In the genomic region with DNA sequence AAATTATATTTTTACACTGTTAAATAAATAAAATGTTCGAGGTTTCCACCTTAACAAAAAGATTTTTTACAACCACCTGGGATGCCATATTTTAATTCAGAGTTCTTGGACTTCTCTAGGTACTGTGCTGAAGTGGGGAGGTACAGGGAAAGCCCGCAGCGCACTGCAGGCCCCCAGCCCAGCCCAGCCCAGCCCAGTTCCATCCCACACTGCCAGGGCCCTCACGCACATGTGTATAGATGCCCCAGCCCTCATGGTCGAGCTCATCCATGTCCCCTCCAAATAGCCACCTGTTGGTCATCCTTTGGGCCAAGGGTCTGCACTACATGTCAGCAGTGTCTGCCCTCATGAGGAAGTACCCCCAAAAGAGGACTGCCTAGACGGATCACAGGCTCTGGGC, we compare ENCODE assay signal across 25 cellular contexts. TPM values are rescaled to one million over a fixed set of nuclear protein-coding genes. Genes with fewer than 3 reads are reported as not detected.
"Had no signal": no experiment of that assay in that cellular context is flagged by ENCODE, and none has a peak within 500 bp of the region (broad histone marks: within the 10 kb centered on the region; RNA-seq: fewer than 3 reads in every experiment).

No MANE protein-coding gene starts in this region.

- H3K4me3 ChIP-seq: coronary artery, dorsolateral prefrontal cortex, esophagus muscularis mucosa, gastroesophageal sphincter, heart right ventricle, left lung had no signal

- H3K27ac ChIP-seq: coronary artery, dorsolateral prefrontal cortex, esophagus muscularis mucosa, foreskin keratinocyte, gastroesophageal sphincter, heart right ventricle, left lung had no signal

- DNase-seq: dermis blood vessel endothelial cell; dorsolateral prefrontal cortex; effector CD4-positive, alpha-beta T cell; effector memory CD4-positive, alpha-beta T cell; foreskin keratinocyte; glutamatergic neuron; head of caudate nucleus; heart right ventricle; hippocampal formation; left cardiac atrium; left lung; left ventricle myocardium superior; mesenchymal stem cell had no signal

- H3K4me1 ChIP-seq: left lung had no signal

- H3K27me3 ChIP-seq: esophagus muscularis mucosa, foreskin keratinocyte, gastroesophageal sphincter had no signal

- H3K36me3 ChIP-seq: esophagus muscularis mucosa, gastroesophageal sphincter, heart right ventricle, left lung had no signal

- ATAC-seq: foreskin keratinocyte, gastroesophageal sphincter, heart right ventricle, left cardiac atrium, left lung, left ventricle myocardium superior had no signal

- H3K9me3 ChIP-seq: esophagus muscularis mucosa, gastroesophageal sphincter, heart right ventricle, left lung had no signal

RNA-seq across cellular contexts. Expression of a gene that starts 11.7 kb away (rescaled TPM):
- total RNA-seq: dermis blood vessel endothelial cell, fibroblast of lung, fibroblast of villous mesenchyme, frontal cortex, lung microvascular endothelial cell, mononuclear cell had no signal

RNA-seq across cellular contexts. Expression of a gene that starts 19.3 kb away (rescaled TPM):
- total RNA-seq: cerebellum, dermis blood vessel endothelial cell, endothelial cell of umbilical vein, epithelial cell of proximal tubule, fibroblast of villous mesenchyme, frontal cortex, lung microvascular endothelial cell, mesenteric fat pad, mononuclear cell had no signal
